In the genomic region with DNA sequence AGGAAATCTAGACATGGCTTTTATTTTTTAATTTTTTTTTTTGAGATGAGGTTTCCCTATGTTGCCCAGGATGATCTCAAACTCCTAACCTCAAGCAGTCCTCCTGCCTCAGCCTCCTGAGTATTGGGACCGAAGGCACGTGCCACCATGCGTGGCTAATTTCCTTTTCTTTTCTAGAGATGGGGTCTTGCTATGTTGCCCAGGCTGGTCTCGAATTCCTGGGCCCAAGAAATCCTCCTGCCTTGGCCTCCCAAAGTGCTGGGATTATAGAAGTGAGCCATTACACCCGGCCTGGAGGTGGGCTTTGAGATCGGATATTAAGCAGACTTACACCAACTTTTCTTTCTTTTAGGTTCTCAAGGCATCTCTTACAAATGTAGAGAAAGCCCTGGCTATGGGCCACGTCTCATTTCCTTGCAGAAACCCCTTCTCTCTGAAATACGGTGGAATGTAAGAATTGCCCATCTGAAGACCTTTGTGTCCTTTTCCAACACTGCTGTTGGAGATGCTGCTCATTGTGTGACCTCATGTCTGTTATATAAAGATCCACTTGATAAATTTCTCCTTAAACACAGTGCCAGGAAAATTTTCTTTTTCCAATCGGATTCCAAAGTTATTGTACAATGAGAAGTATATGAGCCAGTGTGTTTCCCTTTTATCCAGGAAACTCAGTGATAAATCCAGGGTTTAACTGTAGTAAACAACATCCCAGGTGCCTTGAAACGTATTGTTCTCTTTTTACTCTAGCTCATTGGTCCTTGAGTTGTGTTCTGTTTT, we compare ENCODE assay signal across 29 cellular contexts. TPM values are rescaled to one million over a fixed set of nuclear protein-coding genes. Genes with fewer than 3 reads are reported as not detected.
"Had no signal": no experiment of that assay in that cellular context is flagged by ENCODE, and none has a peak within 500 bp of the region (broad histone marks: within the 10 kb centered on the region; RNA-seq: fewer than 3 reads in every experiment).

No MANE protein-coding gene starts in this region.

- H3K4me2 ChIP-seq: neural progenitor cell had no signal

- DNase-seq: activated CD4-positive, alpha-beta T cell treated with anti-CD3 and anti-CD28 coated beads for 4 hours; activated CD4-positive, alpha-beta T cell treated with anti-CD3 and anti-CD28 coated beads, Interleukin-2, amount 50 U/mL, for 4 hours; activated CD8-positive, alpha-beta memory T cell treated with anti-CD3 and anti-CD28 coated beads, Interleukin-2, amount 50 U/mL, for 4 hours; activated effector memory CD4-positive, alpha-beta T cell treated with anti-CD3 and anti-CD28 coated beads, Interleukin-2, amount 50 U/mL, for 16 hours; activated naive CD4-positive, alpha-beta T cell treated with anti-CD3 and anti-CD28 coated beads, Interleukin-2, amount 50 U/mL, for 16 hours; activated T-cell treated with anti-CD3 and anti-CD28 coated beads, Interleukin-2, amount 50 U/mL, for 1 hour; amniotic stem cell; brain microvascular endothelial cell; foreskin keratinocyte; midbrain; naive thymus-derived CD8-positive, alpha-beta T cell; right lobe of liver; stimulated activated CD4-positive, alpha-beta T cell treated with anti-CD3 and anti-CD28 coated beads, Interleukin-2, amount 100 ng/mL, for 48 hours; stimulated activated naive CD8-positive, alpha-beta T cell treated with anti-CD3 and anti-CD28 coated beads, Interleukin-15, Interleukin-2, amounts not matched to agents 100 U/mL and 50 U/mL, for 24 hours; SW 1271; T-helper 9 cell; trophoblast cell had no signal

- H3K9me3 ChIP-seq: esophagus muscularis mucosa, right lobe of liver, thoracic aorta, vagina had no signal

- FAIRE-seq: astrocyte, islet of Langerhans, TTC549 had no signal

- H3K27me3 ChIP-seq: brain microvascular endothelial cell, right lobe of liver, vagina had no signal

- H2AFZ ChIP-seq: neural progenitor cell had no signal

- H3K9ac ChIP-seq: neural progenitor cell had no signal

- H3K36me3 ChIP-seq: brain microvascular endothelial cell, esophagus muscularis mucosa, neural progenitor cell, right lobe of liver, thoracic aorta, vagina had no signal

- H3K4me1 ChIP-seq: foreskin keratinocyte, neural progenitor cell had no signal

- ATAC-seq: foreskin keratinocyte; naive thymus-derived CD8-positive, alpha-beta T cell; stimulated activated naive CD8-positive, alpha-beta T cell treated with anti-CD3 and anti-CD28 coated beads, Interleukin-15, Interleukin-2, amounts not matched to agents 100 U/mL and 50 U/mL, for 24 hours had no signal

- H3K27ac ChIP-seq: brain microvascular endothelial cell, coronary artery, foreskin keratinocyte, neural progenitor cell, right lobe of liver, thoracic aorta, vagina, VCaP had no signal

- H3K4me3 ChIP-seq: coronary artery, esophagus muscularis mucosa, neural progenitor cell, right lobe of liver, thoracic aorta, vagina had no signal

RNA-seq across cellular contexts. Expression of gene CFAP161, which starts 36.8 kb away (rescaled TPM):
- total RNA-seq: activated CD8-positive, alpha-beta memory T cell treated with anti-CD3 and anti-CD28 coated beads for 36 hours; activated T-helper 1 cell treated with anti-CD3 and anti-CD28 coated beads, Interleukin-12 subunit alpha, Interleukin-12 subunit beta, Interleukin-2, Interleukin-4 antibody, amounts not matched to agents 30 ng/mL and 10 ng/mL and 1 ng/mL, durations not matched to agents 14 hours and 24 hours and 36 hours; foreskin keratinocyte had no signal
- polyA plus RNA-seq: foreskin keratinocyte; liver; naive thymus-derived CD8-positive, alpha-beta T cell had no signal
